12 cellular contexts compared by ENCODE assay signal in genomic region chr16:2913603-2914002, GRCh38. TPM values are rescaled to one million over a fixed set of nuclear protein-coding genes. Genes with fewer than 3 reads are reported as not detected.
DNase-seq lines count a peak whose midpoint lies in the region; ATAC-seq, FAIRE-seq and TF ChIP-seq lines count a peak whose summit lies in the region.
"Had no signal": no experiment of that assay in that cellular context is flagged by ENCODE, and none has a peak within 500 bp of the region (broad histone marks: within the 10 kb centered on the region; RNA-seq: fewer than 3 reads in every experiment).

No MANE protein-coding gene starts in this region.

- in situ Hi-C loops in GM12878 (cut with MboI), result loop anchor here (5.0 kb wide), 1 partner anchor 36 kb away; no protein-coding TSS in a partner anchor

- intact Hi-C loops in GM12878 (cut with micrococcal nuclease; ENCODE audit: unreplicated experiment), result no loop called here

- TF ChIP-seq EP300 in GM12878 (IDR thresholded peaks at IDR 0.05; ENCODE audit: borderline replicate concordance in 1 of 2, control insufficient read depth in 1 of 2, low read depth in 2 of 2, low read length in 2 of 2), result no peak

- H3K9me3 ChIP-seq in BLaER1 treated with 17β-estradiol and CSF1 and Interleukin-3, amounts not matched to agents 10 nM and 100 nM (replicated peaks in 1 of 11), result no peaks in the 10 kb centered on the region
- H3K9me3 ChIP-seq in GM12878 (replicated peaks; ENCODE audit: control insufficient read depth, insufficient read depth, low read length), result no peaks in the 10 kb centered on the region

- peaks cover 14 to 42% (median 29%) of the 10 kb centered on the region in 11 experiments; a peak in 21 of 22 replicates for H3K36me3 ChIP-seq in BLaER1 treated with 17β-estradiol and CSF1 and Interleukin-3, amounts not matched to agents 10 nM and 100 nM
- peaks cover 0 to 2% of the 10 kb centered on the region in 2 experiments; a peak in 1 of 4 replicates for H3K36me3 ChIP-seq in GM12878 (ENCODE audit: control insufficient read depth in 2 of 2, insufficient read depth in 2 of 2, low read length in 1 of 2)

- H3K9ac ChIP-seq in BLaER1 treated with 17β-estradiol and CSF1 and Interleukin-3, amounts not matched to agents 10 nM and 100 nM, result peak overlapping the region in 4 of 11 experiments; percentile 84 to 88 (median 87); a peak in 6 of 22 replicates
- H3K9ac ChIP-seq in GM12878 (ENCODE audit: control insufficient read depth, insufficient read depth, low read length), result no peak overlapping the region

- H2AFZ ChIP-seq in GM12878 (ENCODE audit: control insufficient read depth, low read depth, low read length), result no peak overlapping the region

- CTCF ChIA-PET in GM12878 (lab: Yijun Ruan, JAX), result interaction anchor here (1.0 to 1.8 kb wide), 4 partner anchors 10 to 49 kb away, joined by 3 to 8 read pairs (median 4); no protein-coding TSS in a partner anchor

- no peak overlapping the region for H3K27ac ChIP-seq in BLaER1 treated with 17β-estradiol and CSF1 and Interleukin-3, amounts not matched to agents 10 nM and 100 nM
- no peak overlapping the region for H3K27ac ChIP-seq in GM12878 (ENCODE audit: control insufficient read depth, insufficient read depth)
- H3K27ac ChIP-seq: foreskin keratinocyte had no signal

- FAIRE-seq in GM12878 (lab: Jason Lieb, UNC), result no peak
- FAIRE-seq: colon had no signal

- H3K27me3 Mint-ChIP-seq in HFFc6 (ENCODE audit: insufficient read depth) (no peaks in the 10 kb centered on the region), nephron progenitor cell (ENCODE audit: low read depth, poor library complexity) (peaks cover 35% of the 10 kb centered on the region)

- no TSS peak for BruUV-seq in GM12878 (replicated peaks; lab: Mats Ljungman, UMichigan)

- POLR2A ChIA-PET in GM12878 (lab: Charles Lee), result interaction anchor here (0.6 kb wide), 1 partner anchor 69 kb away, joined by 6 read pairs; no protein-coding TSS in a partner anchor

- H3K4me2 ChIP-seq in BLaER1 treated with 17β-estradiol and CSF1 and Interleukin-3, amounts not matched to agents 10 nM and 100 nM, result peak overlapping the region; percentile 71 to 98 (median 92)
- H3K4me2 ChIP-seq in GM12878 (ENCODE audit: control insufficient read depth, insufficient read depth), result peak overlapping the region; percentile 99

- H3K9me3 Mint-ChIP-seq in HFFc6 (no peaks in the 10 kb centered on the region), nephron progenitor cell (no peaks in the 10 kb centered on the region)

- no peak for TF ChIP-seq RAD21 in GM12878 (IDR thresholded peaks at IDR 0.05; ENCODE audit: insufficient read depth, low read depth, low read length)

- WGBS in GM12878 (ENCODE audit: insufficient coverage, insufficient replicate concordance, low lambda C conversion rate, missing lambda C conversion rate), result 92% methylated on average over 7 of the region's 7 CpGs

- peaks cover 18 to 53% (median 36%) of the 10 kb centered on the region in 10 experiments for H3K4me1 ChIP-seq in BLaER1 treated with 17β-estradiol and CSF1 and Interleukin-3, amounts not matched to agents 10 nM and 100 nM
- H3K4me1 ChIP-seq in GM12878 (ENCODE audit: control insufficient read depth, insufficient read depth, low read length), result peaks cover 3% of the 10 kb centered on the region; the same call in 1 of the 2 replicates

- DNase-seq in HFFc6, result no peak
- DNase-seq in GM12878 (ENCODE audit: low read depth, low spot score), result no peak
- DNase-seq in nephron progenitor cell, result no peak
- no peak for DNase-seq in H4 (ENCODE audit: low spot score)
- no peak for DNase-seq in NK-92 (lab: John Stamatoyannopoulos, UW; ENCODE audit: unreplicated experiment)
- no peak for DNase-seq in NCI-H345 (lab: John Stamatoyannopoulos, UW)
- DNase-seq: foreskin keratinocyte, KG1, NCI-H2029 treated with DMSO at 0.1 percent for 48 hours had no signal

- no peak for TF ChIP-seq POLR2A in GM12878 (IDR thresholded peaks at IDR 0.05; ENCODE audit: low read depth, low read length)

- peaks cover 0 to 12% (median 8%) of the 10 kb centered on the region in 11 experiments; a peak in 9 of 22 replicates for H4K20me1 ChIP-seq in BLaER1 treated with 17β-estradiol and CSF1 and Interleukin-3, amounts not matched to agents 10 nM and 100 nM
- H4K20me1 ChIP-seq in GM12878 (ENCODE audit: control insufficient read depth, insufficient read depth), result no peaks in the 10 kb centered on the region

- 0 out of 2 replicates have a peak, but pooled peaks cover 4% of the 10 kb centered on the region for H3K36me3 Mint-ChIP-seq in HFFc6 (ENCODE audit: low read depth)
- H3K36me3 Mint-ChIP-seq in nephron progenitor cell (ENCODE audit: low read depth), result peaks cover 9% of the 10 kb centered on the region

- SMC1A ChIA-PET in GM12878 (lab: Charles Lee; ENCODE audit: uncharacterized antibody, unreplicated experiment), result interaction anchor here (1.1 to 1.5 kb wide), 3 partner anchors 8 to 14 kb away, joined by 3 to 9 read pairs (median 5); no protein-coding TSS in a partner anchor

- TF ChIP-seq CTCF in HFFc6 (IDR thresholded peaks at IDR 0.05), result no peak
- no peak for TF ChIP-seq CTCF in GM12878 (IDR thresholded peaks at IDR 0.05 in 2 of 3, conservative IDR thresholded peaks at IDR 0.05 in 1 of 3; ENCODE audit: control insufficient read depth in 2 of 3, extremely low read depth in 1 of 3, insufficient read depth in 1 of 3, low read depth in 3 of 3, low read length in 3 of 3)
- no peak for TF ChIP-seq CTCF in nephron progenitor cell (IDR thresholded peaks at IDR 0.05)

- H3K4me3 Mint-ChIP-seq in HFFc6 (peak overlapping the region; percentile 86), nephron progenitor cell (peak overlapping the region; percentile 86)

- RAD21 ChIA-PET in GM12878 (lab: Charles Lee; ENCODE audit: unreplicated experiment), result no interaction called here

- ATAC-seq in GM12878, result no peak
- ATAC-seq: foreskin keratinocyte had no signal

- H3K27ac Mint-ChIP-seq in HFFc6 (no peak overlapping the region), nephron progenitor cell (no peak overlapping the region)

- peaks cover 9% of the 10 kb centered on the region for H3K79me2 ChIP-seq in GM12878 (ENCODE audit: control insufficient read depth, insufficient read depth, low read length)

- no peaks in the 10 kb centered on the region for H3K27me3 ChIP-seq in BLaER1 treated with 17β-estradiol and CSF1 and Interleukin-3, amounts not matched to agents 10 nM and 100 nM
- H3K27me3 ChIP-seq in GM12878 (replicated peaks in 1 of 2; ENCODE audit: control insufficient read depth in 2 of 2, insufficient read depth in 2 of 2, low read length in 1 of 2), result no peaks in the 10 kb centered on the region
- H3K27me3 ChIP-seq: foreskin keratinocyte had no signal

- H3K4me3 ChIP-seq in BLaER1 treated with 17β-estradiol and CSF1 and Interleukin-3, amounts not matched to agents 10 nM and 100 nM, result peak overlapping the region in 2 of 10 experiments; percentile 65 to 79; a peak in 2 of 20 replicates
- H3K4me3 ChIP-seq in GM12878, result peak overlapping the region; percentile 97; the same call in 1 of the 2 replicates

- H3K4me1 Mint-ChIP-seq in HFFc6 (ENCODE audit: low read depth) (peaks cover 39% of the 10 kb centered on the region), nephron progenitor cell (peaks cover 26% of the 10 kb centered on the region)

RNA-seq across cellular contexts. Expression of gene FLYWCH1, which starts 1.9 kb away (rescaled TPM):
- 10 to 100 TPM; 30.3 to 34.9 (median 33.7) TPM for total RNA-seq in HFFc6 (2021; fragmentation: NEBNext Ultra II Directional; extraction: Animal tissue kit (Norgen Biotek cat#: 25700))
- 40.3 and 43.6 TPM in 2 replicates for total RNA-seq in GM12878 (2013; cell fraction: nucleolus; rRNA removed)
- 15.0 and 19.7 TPM in 2 replicates for total RNA-seq in GM12878 (2014; rRNA removed)
- total RNA-seq in GM12878 (2014; rRNA removed; fragmentation: Illumina TruSeq; extraction: Trizol), result 6.6 and 7.9 TPM in 2 replicates
- 27.8 and 33.8 TPM in 2 replicates for total RNA-seq in GM12878 (2021)
- 10.7 TPM for polyA plus RNA-seq in GM12878 (2011; ENCODE audit: low read depth)
- 7.7 and 10.6 TPM in 2 replicates for polyA plus RNA-seq in GM12878 (2011; rRNA removed)
- polyA plus RNA-seq in GM12878 (2011; cell fraction: cytosol; rRNA removed), result 21.5 and 28.4 TPM in 2 replicates
- polyA plus RNA-seq in GM12878 (2011; cell fraction: nucleus; rRNA removed), result 55.9 and 70.0 TPM in 2 replicates
- 20.9 and 21.5 TPM in 2 replicates for polyA plus RNA-seq in GM12878 (2012)
- 1.8 and 10.1 TPM in 2 replicates for polyA plus RNA-seq in GM12878 (2014; fragmentation: Illumina TruSeq; extraction: Trizol)
- under 1 TPM; 0.47 to 0.60 TPM for polyA plus RNA-seq in GM12878 (2014; fragmentation: Nextera tagmentation; extraction: Ambion mirVana)
- 29.1 and 37.9 TPM in 2 replicates for polyA plus RNA-seq in GM12878 (2014; rRNA removed)
- polyA plus RNA-seq in GM12878 (2016; fragmentation: Nextera tagmentation; extraction: Ambion mirVana), result 10 to 100 TPM; 11.8 to 16.7 TPM
- polyA minus RNA-seq in GM12878 (2011; rRNA and poly(A)+ RNA removed), result 6.7 and 11.4 TPM in 2 replicates
- 6.5 and 9.9 TPM in 2 replicates for polyA minus RNA-seq in GM12878 (2011; cell fraction: cytosol; rRNA and poly(A)+ RNA removed)
- polyA minus RNA-seq in GM12878 (2011; cell fraction: nucleus; rRNA and poly(A)+ RNA removed), result 7.4 and 18.7 TPM in 2 replicates
- total RNA-seq in H4 (2014; rRNA removed; shearing (Covaris generic)), result 9.1 and 13.1 TPM in 2 replicates

RNA-seq across cellular contexts. Expression of gene FLYWCH2, which starts 30.6 kb away (rescaled TPM):
- total RNA-seq in HFFc6 (2021; fragmentation: NEBNext Ultra II Directional; extraction: Animal tissue kit (Norgen Biotek cat#: 25700)), result 10 to 100 TPM; 24.5 to 29.3 (median 26.1) TPM
- 10.5 and 11.0 TPM in 2 replicates for total RNA-seq in GM12878 (2013; cell fraction: nucleolus; rRNA removed)
- total RNA-seq in GM12878 (2014; rRNA removed) (39.9 and 43.1 TPM in 2 replicates), GM12878 (2014; rRNA removed; fragmentation: Illumina TruSeq; extraction: Trizol) (9.1 and 11.7 TPM in 2 replicates), GM12878 (2021) (23.8 and 25.3 TPM in 2 replicates)
- polyA plus RNA-seq in GM12878 (2011; ENCODE audit: low read depth), result 4.3 TPM
- polyA plus RNA-seq in GM12878 (2011; rRNA removed) (3.0 and 6.2 TPM in 2 replicates), GM12878 (2014; fragmentation: Illumina TruSeq; extraction: Trizol) (3.5 and 4.3 TPM in 2 replicates), GM12878 (2014; fragmentation: Nextera tagmentation; extraction: Ambion mirVana) (1 to 10 TPM in 1 of 2 experiments, under 1 TPM in 1; 0.27 to 1.8 TPM), GM12878 (2014; rRNA removed) (29.2 and 51.0 TPM in 2 replicates), GM12878 (2016; fragmentation: Nextera tagmentation; extraction: Ambion mirVana) (10 to 100 TPM; 29.5 to 30.2 TPM)
- 11.6 and 18.8 TPM in 2 replicates for polyA plus RNA-seq in GM12878 (2011; cell fraction: cytosol; rRNA removed)
- polyA plus RNA-seq in GM12878 (2011; cell fraction: nucleus; rRNA removed), result 11.1 and 12.1 TPM in 2 replicates
- 14.4 and 14.6 TPM in 2 replicates for polyA plus RNA-seq in GM12878 (2012)
- polyA minus RNA-seq in GM12878 (2011; rRNA and poly(A)+ RNA removed), result 1.2 and 4.6 TPM in 2 replicates
- 5.0 and 9.8 TPM in 2 replicates for polyA minus RNA-seq in GM12878 (2011; cell fraction: cytosol; rRNA and poly(A)+ RNA removed)
- polyA minus RNA-seq in GM12878 (2011; cell fraction: nucleus; rRNA and poly(A)+ RNA removed), result 2.4 and 3.5 TPM in 2 replicates
- 57.3 and 77.7 TPM in 2 replicates for total RNA-seq in H4 (2014; rRNA removed; shearing (Covaris generic))

RNA-seq across cellular contexts. Expression of gene KREMEN2, which starts 50.5 kb away (rescaled TPM):
- total RNA-seq in HFFc6 (2021; fragmentation: NEBNext Ultra II Directional; extraction: Animal tissue kit (Norgen Biotek cat#: 25700)), result not detected
- total RNA-seq in GM12878 (2013; cell fraction: nucleolus; rRNA removed), result 7.1 TPM in 2 replicates
- total RNA-seq in GM12878 (2014; rRNA removed), result 1.3 and 1.8 TPM in 2 replicates
- total RNA-seq in GM12878 (2014; rRNA removed; fragmentation: Illumina TruSeq; extraction: Trizol), result 0.14 and 0.18 TPM in 2 replicates
- total RNA-seq in GM12878 (2021), result 1.5 TPM in 2 replicates
- polyA plus RNA-seq in GM12878 (2011; ENCODE audit: low read depth), result not detected
- polyA plus RNA-seq in GM12878 (2011; rRNA removed), result 1.6 and 3.7 TPM in 2 replicates
- 5.4 and 9.9 TPM in 2 replicates for polyA plus RNA-seq in GM12878 (2011; cell fraction: cytosol; rRNA removed)
- polyA plus RNA-seq in GM12878 (2011; cell fraction: nucleus; rRNA removed), result 34.9 and 50.5 TPM in 2 replicates
- 0.59 and 0.68 TPM in 2 replicates for polyA plus RNA-seq in GM12878 (2012)
- 0.06 TPM in 1 of 2 replicates, not detected in the other for polyA plus RNA-seq in GM12878 (2014; fragmentation: Illumina TruSeq; extraction: Trizol)
- polyA plus RNA-seq in GM12878 (2014; fragmentation: Nextera tagmentation; extraction: Ambion mirVana), result not detected
- polyA plus RNA-seq in GM12878 (2014; rRNA removed), result 1.1 and 1.8 TPM in 2 replicates
- polyA plus RNA-seq in GM12878 (2016; fragmentation: Nextera tagmentation; extraction: Ambion mirVana), result under 1 TPM; 0.45 to 0.59 TPM
- 0.37 and 1.3 TPM in 2 replicates for polyA minus RNA-seq in GM12878 (2011; rRNA and poly(A)+ RNA removed)
- 1.5 and 2.8 TPM in 2 replicates for polyA minus RNA-seq in GM12878 (2011; cell fraction: cytosol; rRNA and poly(A)+ RNA removed)
- polyA minus RNA-seq in GM12878 (2011; cell fraction: nucleus; rRNA and poly(A)+ RNA removed), result 3.1 and 4.5 TPM in 2 replicates
- 6.0 and 11.0 TPM in 2 replicates for total RNA-seq in H4 (2014; rRNA removed; shearing (Covaris generic))
- total RNA-seq: omental fat pad had no signal

RNA-seq across cellular contexts. Expression of gene PAQR4, which starts 55.5 kb away (rescaled TPM):
- total RNA-seq in HFFc6 (2021; fragmentation: NEBNext Ultra II Directional; extraction: Animal tissue kit (Norgen Biotek cat#: 25700)), result 10 to 100 TPM in 5 of 6 experiments, 1 to 10 TPM in 1; 5.7 to 16.5 (median 13.7) TPM
- total RNA-seq in GM12878 (2013; cell fraction: nucleolus; rRNA removed), result 14.8 and 15.2 TPM in 2 replicates
- total RNA-seq in GM12878 (2014; rRNA removed) (20.8 and 21.1 TPM in 2 replicates), GM12878 (2014; rRNA removed; fragmentation: Illumina TruSeq; extraction: Trizol) (10.6 and 11.9 TPM in 2 replicates), GM12878 (2021) (30.7 and 31.8 TPM in 2 replicates)
- 4.8 TPM for polyA plus RNA-seq in GM12878 (2011; ENCODE audit: low read depth)
- polyA plus RNA-seq in GM12878 (2011; rRNA removed) (7.2 and 13.9 TPM in 2 replicates), GM12878 (2014; fragmentation: Illumina TruSeq; extraction: Trizol) (7.6 and 13.1 TPM in 2 replicates), GM12878 (2014; fragmentation: Nextera tagmentation; extraction: Ambion mirVana) (under 1 TPM; 0.39 to 0.84 TPM), GM12878 (2014; rRNA removed) (29.4 and 29.9 TPM in 2 replicates), GM12878 (2016; fragmentation: Nextera tagmentation; extraction: Ambion mirVana) (10 to 100 TPM in 1 of 2 experiments, 1 to 10 TPM in 1; 5.9 to 14.2 TPM)
- polyA plus RNA-seq in GM12878 (2011; cell fraction: cytosol; rRNA removed), result 20.7 and 26.5 TPM in 2 replicates
- polyA plus RNA-seq in GM12878 (2011; cell fraction: nucleus; rRNA removed), result 66.1 and 79.5 TPM in 2 replicates
- 8.9 and 9.3 TPM in 2 replicates for polyA plus RNA-seq in GM12878 (2012)
- 10.3 and 16.7 TPM in 2 replicates for polyA minus RNA-seq in GM12878 (2011; rRNA and poly(A)+ RNA removed)
- polyA minus RNA-seq in GM12878 (2011; cell fraction: cytosol; rRNA and poly(A)+ RNA removed), result 11.9 and 13.4 TPM in 2 replicates
- polyA minus RNA-seq in GM12878 (2011; cell fraction: nucleus; rRNA and poly(A)+ RNA removed), result 9.6 and 17.0 TPM in 2 replicates
- 14.4 and 17.9 TPM in 2 replicates for total RNA-seq in H4 (2014; rRNA removed; shearing (Covaris generic))

RNA-seq across cellular contexts. Expression of gene PRSS22, which starts 55.6 kb away (rescaled TPM):
- total RNA-seq in HFFc6 (2021; fragmentation: NEBNext Ultra II Directional; extraction: Animal tissue kit (Norgen Biotek cat#: 25700)), result not detected
- total RNA-seq in GM12878 (2013; cell fraction: nucleolus; rRNA removed), result not detected in 2 replicates
- total RNA-seq in GM12878 (2014; rRNA removed) (not detected in 2 replicates), GM12878 (2014; rRNA removed; fragmentation: Illumina TruSeq; extraction: Trizol) (not detected in 2 replicates), GM12878 (2021) (not detected in 2 replicates)
- not detected for polyA plus RNA-seq in GM12878 (2011; ENCODE audit: low read depth)
- polyA plus RNA-seq in GM12878 (2011; rRNA removed) (not detected in 2 replicates), GM12878 (2014; fragmentation: Illumina TruSeq; extraction: Trizol) (not detected in 2 replicates), GM12878 (2014; fragmentation: Nextera tagmentation; extraction: Ambion mirVana) (not detected), GM12878 (2014; rRNA removed) (not detected in 2 replicates), GM12878 (2016; fragmentation: Nextera tagmentation; extraction: Ambion mirVana) (not detected)
- not detected in 2 replicates for polyA plus RNA-seq in GM12878 (2011; cell fraction: cytosol; rRNA removed)
- polyA plus RNA-seq in GM12878 (2011; cell fraction: nucleus; rRNA removed), result not detected in 2 replicates
- polyA plus RNA-seq in GM12878 (2012), result not detected in 2 replicates
- polyA minus RNA-seq in GM12878 (2011; rRNA and poly(A)+ RNA removed), result not detected in 2 replicates
- polyA minus RNA-seq in GM12878 (2011; cell fraction: cytosol; rRNA and poly(A)+ RNA removed), result not detected in 2 replicates
- polyA minus RNA-seq in GM12878 (2011; cell fraction: nucleus; rRNA and poly(A)+ RNA removed), result not detected in 2 replicates
- not detected in 2 replicates for total RNA-seq in H4 (2014; rRNA removed; shearing (Covaris generic))
- total RNA-seq: omental fat pad had no signal
